In genomic region chr5:39543335-39543734, GRCh38 we compare ENCODE assay signal across 20 cellular contexts.
A peak's percentile ranks its signal among the peaks of the same experiment; 100 is the strongest.
DNase-seq lines count a peak whose midpoint lies in the region; ATAC-seq and TF ChIP-seq lines count a peak whose summit lies in the region.
"Had no signal": no experiment of that assay in that cellular context is flagged by ENCODE, and none has a peak within 500 bp of the region (broad histone marks: within the 10 kb centered on the region; RNA-seq: fewer than 3 reads in every experiment).

No MANE protein-coding gene starts in this region.

- POLR2A ChIA-PET in PC-9 (lab: Charles Lee; ENCODE audit: unreplicated experiment), result interaction anchor here (0.5 to 1.2 kb wide), 9 partner anchors 70 to 883 kb away, joined by 3 to 23 read pairs (median 4); partner anchors contain the start of gene DAB2

- TF ChIP-seq CTCF in PC-9 (conservative IDR thresholded peaks at IDR 0.05) (no peak), osteoblast (IDR thresholded peaks at IDR 0.05; ENCODE audit: extremely low read depth, low read depth, low read length) (no peak), left lung (IDR thresholded peaks at IDR 0.05) (no peak)

- H2AFZ ChIP-seq in PC-9, result 0 out of 2 replicates have a peak overlapping the region, but pooled peaks have one; percentile 6
- peak overlapping the region; percentile 72 for H2AFZ ChIP-seq in osteoblast (ENCODE audit: low read length)
- no peak overlapping the region for H2AFZ ChIP-seq in Karpas-422 (ENCODE audit: low read length)

- intact Hi-C loops in PC-9 (cut with micrococcal nuclease; ENCODE audit: unreplicated experiment) (loop anchor here (2.0 kb wide), 1 partner anchor 31 kb away; no protein-coding TSS in a partner anchor), left lung (cut with DNase I) (no loop called here)

- H3K9me2 ChIP-seq in PC-9 (ENCODE audit: insufficient read depth), result 0 out of 2 replicates have a peak, but pooled peaks cover 5% of the 10 kb centered on the region
- H3K9me2 ChIP-seq in Karpas-422 (replicated peaks; ENCODE audit: insufficient read depth, low read length), result no peaks in the 10 kb centered on the region

- no peak overlapping the region for H3K4me2 ChIP-seq in PC-9
- no peak overlapping the region for H3K4me2 ChIP-seq in osteoblast (ENCODE audit: insufficient read depth, low read length)
- H3K4me2 ChIP-seq in Karpas-422 (ENCODE audit: low read depth, low read length, poor library complexity, severe bottlenecking), result no peak overlapping the region

- BruUV-seq in PC-9 (replicated peaks; lab: Mats Ljungman, UMichigan), result no TSS peak

- H3K27me3 ChIP-seq in PC-9 (ENCODE audit: insufficient read depth, low read depth) (no peaks in the 10 kb centered on the region), osteoblast (ENCODE audit: insufficient read depth, low read length) (no peaks in the 10 kb centered on the region), left lung (no peaks in the 10 kb centered on the region), Karpas-422 (ENCODE audit: low read length) (no peaks in the 10 kb centered on the region)
- H3K27me3 ChIP-seq: pancreas, vagina had no signal

- H3K79me2 ChIP-seq in PC-9 (ENCODE audit: low read depth) (no peaks in the 10 kb centered on the region), osteoblast (ENCODE audit: insufficient read depth, low read length) (peaks cover 6% of the 10 kb centered on the region), Karpas-422 (ENCODE audit: low read length) (no peaks in the 10 kb centered on the region)

- H3K4me1 ChIP-seq in PC-9 (replicated peaks; ENCODE audit: insufficient read depth) (peaks cover 17% of the 10 kb centered on the region), osteoblast (ENCODE audit: insufficient read depth, low read length) (peaks cover 20% of the 10 kb centered on the region), left lung (peaks cover 0 to 15% of the 10 kb centered on the region in 2 donors), Karpas-422 (ENCODE audit: low read length) (no peaks in the 10 kb centered on the region)
- H3K4me1 ChIP-seq: pancreas, SJCRH30, vagina had no signal

- no peaks in the 10 kb centered on the region for H4K20me1 ChIP-seq in PC-9 (ENCODE audit: insufficient read depth)
- no peaks in the 10 kb centered on the region for H4K20me1 ChIP-seq in osteoblast (ENCODE audit: insufficient read depth, low read length)
- no peaks in the 10 kb centered on the region for H4K20me1 ChIP-seq in Karpas-422 (ENCODE audit: insufficient read depth, low read depth, low read length)

- peak overlapping the region; percentile 12; the same call in 1 of the 2 replicates for H3K27ac ChIP-seq in PC-9
- peak overlapping the region; percentile 47 for H3K27ac ChIP-seq in osteoblast (ENCODE audit: low read depth, low read length)
- H3K27ac ChIP-seq in left lung, result peak overlapping the region in 1 of 2 donors; percentile 29
- no peak overlapping the region for H3K27ac ChIP-seq in Karpas-422 (ENCODE audit: low read length)
- H3K27ac ChIP-seq: pancreas, SJCRH30, vagina had no signal

- ATAC-seq in left lung, result no peak
- no peak for ATAC-seq in GM21619 (IDR thresholded peaks at IDR 0.05; ENCODE audit: unreplicated experiment)
- ATAC-seq: effector memory CD8-positive, alpha-beta T cell; stimulated activated naive CD8-positive, alpha-beta T cell treated with anti-CD3 and anti-CD28 coated beads, Interleukin-15, amount 100 ng/mL, for 72 hours had no signal

- no peak overlapping the region for H3K4me3 ChIP-seq in PC-9
- H3K4me3 ChIP-seq in osteoblast (ENCODE audit: insufficient read depth, low read length), result no peak overlapping the region
- no peak overlapping the region for H3K4me3 ChIP-seq in left lung
- no peak overlapping the region for H3K4me3 ChIP-seq in Karpas-422 (ENCODE audit: low read length)
- H3K4me3 ChIP-seq: pancreas, SJCRH30, vagina had no signal

- no peak overlapping the region for H3K9ac ChIP-seq in Karpas-422 (ENCODE audit: low read length)

- no peaks in the 10 kb centered on the region for H3F3A ChIP-seq in PC-9 (ENCODE audit: insufficient read depth, low read depth)

- DNase-seq in GDM1 (lab: John Stamatoyannopoulos, UW) (peak; percentile 30), PC-9 (peak; percentile 27 to 61), erythroblast (lab: John Stamatoyannopoulos, UW) (peak; percentile 33 to 60), osteoblast (ENCODE audit: insufficient read length, low spot score, missing footprints) (peak; percentile 46), GM19240 (ENCODE audit: insufficient read length, low spot score) (no peak), left lung (no peak), Karpas-422 (no peak)
- DNase-seq: activated CD4-positive, alpha-beta T cell treated with anti-CD3 and anti-CD28 coated beads, Interleukin-2, amount 10 ng/mL, durations not matched to agents 24 days and 14 days; activated naive CD4-positive, alpha-beta T cell treated with anti-CD3 and anti-CD28 coated beads, Interleukin-2, amount 10 ng/mL, durations not matched to agents 7 days and 5 days; activated T-cell treated with anti-CD3 and anti-CD28 coated beads for 4 hours; effector memory CD8-positive, alpha-beta T cell; immature natural killer cell; NCI-H146; NCI-H226; pancreas; SJCRH30; stimulated activated naive CD8-positive, alpha-beta T cell treated with anti-CD3 and anti-CD28 coated beads, Interleukin-15, amount 100 ng/mL, for 72 hours; T1000 had no signal

- H3K36me3 ChIP-seq in PC-9 (ENCODE audit: low read depth) (no peaks in the 10 kb centered on the region), osteoblast (ENCODE audit: insufficient read depth, low read length) (no peaks in the 10 kb centered on the region), left lung (no peaks in the 10 kb centered on the region), Karpas-422 (ENCODE audit: insufficient read depth, low read length) (no peaks in the 10 kb centered on the region)
- H3K36me3 ChIP-seq: pancreas, SJCRH30, vagina had no signal

- TF ChIP-seq POLR2A in erythroblast (IDR thresholded peaks at IDR 0.05; ENCODE audit: low read length), result no peak

- H3K9me3 ChIP-seq in PC-9 (ENCODE audit: insufficient read depth, low read depth) (no peaks in the 10 kb centered on the region), osteoblast (ENCODE audit: low read depth, low read length) (no peaks in the 10 kb centered on the region), left lung (no peaks in the 10 kb centered on the region), Karpas-422 (ENCODE audit: low read length) (no peaks in the 10 kb centered on the region)
- H3K9me3 ChIP-seq: pancreas, SJCRH30, vagina had no signal

- CTCF ChIA-PET in PC-9 (lab: Charles Lee), result interaction anchor here (0.9 to 4.2 kb wide), 4 partner anchors 41 to 167 kb away, joined by 3 to 29 read pairs (median 8); partner anchors contain the start of gene DAB2

Comparison
In these comparisons a context has a peak if more than half of its experiments do, and no peak if none do; other contexts are left out.
1. DNase-seq: peak in GDM1 (single experiment), PC-9 (2 of 2), erythroblast (2 of 2) and osteoblast (single experiment); none in GM19240 (single experiment), left lung (0 of 2) and Karpas-422 (single experiment).